ENCODE assay signal across 13 cellular contexts in genomic region chr12:30200864-30201263, GRCh38.
A peak's percentile ranks its signal among the peaks of the same experiment; 100 is the strongest.
DNase-seq lines count a peak whose midpoint lies in the region; ATAC-seq and TF ChIP-seq lines count a peak whose summit lies in the region.
"Had no signal": no experiment of that assay in that cellular context is flagged by ENCODE, and none has a peak within 500 bp of the region (broad histone marks: within the 10 kb centered on the region; RNA-seq: fewer than 3 reads in every experiment).

No MANE protein-coding gene starts in this region.

- peaks cover 11% of the 10 kb centered on the region for H3K4me1 ChIP-seq in ACC112 (ENCODE audit: control insufficient read depth, insufficient read depth, low read length, unreplicated experiment)
- H3K4me1 ChIP-seq in right atrium auricular region: peaks cover 0 to 12% of the 10 kb centered on the region in 2 donors
- no peaks in the 10 kb centered on the region for H3K4me1 ChIP-seq in psoas muscle
- no peaks in the 10 kb centered on the region for H3K4me1 ChIP-seq in adrenal gland (replicated peaks in 1 of 2)

- H3K79me2 ChIP-seq in ACC112 (ENCODE audit: control insufficient read depth, insufficient read depth, low read length, unreplicated experiment): no peaks in the 10 kb centered on the region

- peak; percentile 2 for DNase-seq in astrocyte of the spinal cord (ENCODE audit: low read depth, low spot score)
- DNase-seq in right atrium auricular region (ENCODE audit: low spot score): no peak
- DNase-seq in psoas muscle: peak in 1 of 2 donors; percentile 40
- DNase-seq in NCI-H2196 treated with DMSO at 0.1 percent for 48 hours (lab: John Stamatoyannopoulos, UW; ENCODE audit: unreplicated experiment): no peak
- DNase-seq in DMS79 treated with DMSO at 0.1 percent for 48 hours (lab: John Stamatoyannopoulos, UW): no peak
- no peak for DNase-seq in adrenal gland
- DNase-seq: activated CD4-positive, alpha-beta T cell treated with anti-CD3 and anti-CD28 coated beads for 1 hour; DND-41; KBM-7; NCI-H2081 treated with DMSO at 0.1 percent for 48 hours had no signal

- H3K27ac ChIP-seq in ACC112 (ENCODE audit: low read depth, low read length): no peak overlapping the region
- H3K27ac ChIP-seq in right atrium auricular region: no peak overlapping the region
- no peak overlapping the region for H3K27ac ChIP-seq in psoas muscle
- no peak overlapping the region for H3K27ac ChIP-seq in adrenal gland

- WGBS in psoas muscle, 3 donors: 2 to 3% (median 3%) methylated on average over 17 to 23 of the region's 24 CpGs
- WGBS in adrenal gland, 4 donors: 1 to 7% (median 4%) methylated on average over 9 to 23 of the region's 24 CpGs; no CpG with 5 or more reads in 1 of the 4 donors

- no peak overlapping the region for H2AFZ ChIP-seq in ACC112 (ENCODE audit: low read length, unreplicated experiment)

- H3K4me3 ChIP-seq in ACC112 (ENCODE audit: low read depth, low read length) (peak overlapping the region; percentile 71), astrocyte of the spinal cord (ENCODE audit: low read depth, low read length) (peak overlapping the region; percentile 18), right atrium auricular region (peak overlapping the region; percentile 16 to 47), psoas muscle (peak overlapping the region; percentile 51), adrenal gland (peak overlapping the region in 1 of 4 donors; percentile 38)
- H3K4me3 ChIP-seq: lung had no signal

- TF ChIP-seq CTCF in astrocyte of the spinal cord (IDR thresholded peaks at IDR 0.05; ENCODE audit: low read depth, low read length): no peak
- TF ChIP-seq CTCF in right atrium auricular region (IDR thresholded peaks at IDR 0.05): no peak
- no peak for TF ChIP-seq CTCF in psoas muscle (IDR thresholded peaks at IDR 0.05)
- no peak for TF ChIP-seq CTCF in adrenal gland (IDR thresholded peaks at IDR 0.05)

- intact Hi-C loops in psoas muscle (cut with DNase I) (no loop called here), adrenal gland (cut with DNase I) (no loop called here)

- no peak for TF ChIP-seq POLR2A in adrenal gland (IDR thresholded peaks at IDR 0.05)

- H3K9me3 ChIP-seq in right atrium auricular region (no peaks in the 10 kb centered on the region), psoas muscle (no peaks in the 10 kb centered on the region), adrenal gland (replicated peaks in 1 of 3) (no peaks in the 10 kb centered on the region)

- ATAC-seq in psoas muscle (no peak), GM18907 (IDR thresholded peaks at IDR 0.05; ENCODE audit: unreplicated experiment) (no peak)

- in situ Hi-C loops in astrocyte of the spinal cord (cut with HindIII; ENCODE audit: low sequenced_read_pairs): no loop called here

- H3K36me3 ChIP-seq in ACC112 (ENCODE audit: insufficient read depth, low read length) (no peaks in the 10 kb centered on the region), right atrium auricular region (no peaks in the 10 kb centered on the region), psoas muscle (ENCODE audit: insufficient read depth in 1 of 2, low read depth in 1 of 2) (no peaks in the 10 kb centered on the region), adrenal gland (replicated peaks in 1 of 2) (no peaks in the 10 kb centered on the region)

- H3K27me3 ChIP-seq in ACC112 (ENCODE audit: insufficient read depth, low read length): peaks cover 57% of the 10 kb centered on the region
- no peaks in the 10 kb centered on the region for H3K27me3 ChIP-seq in right atrium auricular region
- peaks cover 0 to 27% (median 15%) of the 10 kb centered on the region in 3 donors for H3K27me3 ChIP-seq in psoas muscle (ENCODE audit: insufficient read depth in 3 of 3, low read length in 2 of 3)
- no peaks in the 10 kb centered on the region for H3K27me3 ChIP-seq in adrenal gland
